ENCODE assay signal across 22 cellular contexts in genomic region chr4:14092741-14093140, GRCh38.
DNase-seq lines count a peak whose midpoint lies in the region; ATAC-seq and TF ChIP-seq lines count a peak whose summit lies in the region.
"Had no signal": no experiment of that assay in that cellular context is flagged by ENCODE, and none has a peak within 500 bp of the region (broad histone marks: within the 10 kb centered on the region; RNA-seq: fewer than 3 reads in every experiment).

No MANE protein-coding gene starts in this region.

- ATAC-seq in sciatic nerve, result no peak
- no peak for ATAC-seq in left lung
- ATAC-seq: GM12878 had no signal

- no peaks in the 10 kb centered on the region for H3K4me1 ChIP-seq in transverse colon
- no peaks in the 10 kb centered on the region for H3K4me1 ChIP-seq in left lung
- H3K4me1 ChIP-seq: BE2C had no signal

- WGBS in transverse colon (ENCODE audit: low coverage in 1 of 2), 2 donors, result 89 to 95% methylated on average over 3 of the region's 3 CpGs

- intact Hi-C loops in transverse colon (cut with DNase I; ENCODE audit: low total_unique reads), result no loop called here
- intact Hi-C loops in sciatic nerve (cut with DNase I), result no loop called here
- intact Hi-C loops in left lung (cut with DNase I), result no loop called here

- TF ChIP-seq EP300 in transverse colon (IDR thresholded peaks at IDR 0.05; ENCODE audit: low read depth), result no peak

- no peaks in the 10 kb centered on the region for H3K36me3 ChIP-seq in transverse colon
- no peaks in the 10 kb centered on the region for H3K36me3 ChIP-seq in left lung
- H3K36me3 ChIP-seq: BE2C, BLaER1 had no signal

- H3K9me3 ChIP-seq in transverse colon (no peaks in the 10 kb centered on the region), left lung (no peaks in the 10 kb centered on the region)
- H3K9me3 ChIP-seq: BE2C, BLaER1 had no signal

- DNase-seq in EH (ENCODE audit: low read depth), result peak; percentile 47
- DNase-seq in EL, result peak; percentile 64
- DNase-seq in RPMI7951 (ENCODE audit: low read depth), result peak; percentile 58
- DNase-seq in epithelial cell of esophagus (ENCODE audit: low read depth), result peak; percentile 5
- DNase-seq in transverse colon, result no peak
- DNase-seq in sciatic nerve (ENCODE audit: low spot score), result no peak
- no peak for DNase-seq in left lung
- DNase-seq in DMS53 (lab: John Stamatoyannopoulos, UW), result no peak
- DNase-seq: 8988T; ACHN; BE2C; C1 segment of cervical spinal cord; CD4-positive, alpha-beta memory T cell; CD4-positive, CD25-positive, alpha-beta regulatory T cell; CD8-positive, alpha-beta memory T cell; COR-L47; DMS 273 treated with DMSO at 0.1 percent for 48 hours; DMS153; DMS79 treated with DMSO at 0.1 percent for 48 hours; GF-D8 had no signal

- H3K27ac ChIP-seq in transverse colon (no peak overlapping the region), left lung (no peak overlapping the region)
- H3K27ac ChIP-seq: BLaER1 had no signal

- no peak for TF ChIP-seq POLR2A in transverse colon (IDR thresholded peaks at IDR 0.05)

- no peaks in the 10 kb centered on the region for H3K27me3 ChIP-seq in transverse colon
- H3K27me3 ChIP-seq in left lung, result no peaks in the 10 kb centered on the region
- H3K27me3 ChIP-seq: BE2C, BLaER1 had no signal

- in situ Hi-C loops in transverse colon (cut with MboI; ENCODE audit: low pct_ligation_motif_present in 1 of 4, low pct_unique_long_range_greater_than_20kb in 1 of 4, low sequenced_read_pairs in 3 of 4), result no loop called here

- H3K4me3 ChIP-seq in epithelial cell of esophagus (ENCODE audit: low read length), result no peak overlapping the region
- H3K4me3 ChIP-seq in transverse colon, result no peak overlapping the region
- H3K4me3 ChIP-seq in left lung, result no peak overlapping the region
- H3K4me3 ChIP-seq: BLaER1, GM12878 had no signal

- TF ChIP-seq CTCF in epithelial cell of esophagus (IDR thresholded peaks at IDR 0.05; ENCODE audit: insufficient read depth, low read depth, low read length, missing control alignments) (no peak), transverse colon (IDR thresholded peaks at IDR 0.05) (no peak), left lung (IDR thresholded peaks at IDR 0.05) (no peak)

Comparison
In these comparisons a context has a peak if more than half of its experiments do, and no peak if none do; other contexts are left out.
1. DNase-seq: peak in EH (single experiment), EL (single experiment), RPMI7951 (single experiment) and epithelial cell of esophagus (single experiment); none in transverse colon (single experiment), sciatic nerve (single experiment), left lung (0 of 2) and DMS53 (single experiment).